14 cellular contexts compared by ENCODE assay signal in genomic region chr7:130152270-130153141, GRCh38. TPM values are rescaled to one million over a fixed set of nuclear protein-coding genes. Genes with fewer than 3 reads are reported as not detected.
DNase-seq lines count a peak whose midpoint lies in the region; ATAC-seq, FAIRE-seq and TF ChIP-seq lines count a peak whose summit lies in the region.
"Had no signal": no experiment of that assay in that cellular context is flagged by ENCODE, and none has a peak within 500 bp of the region (broad histone marks: within the 10 kb centered on the region; RNA-seq: fewer than 3 reads in every experiment).

No MANE protein-coding gene starts in this region.

- TF ChIP-seq CTCF in GM12878 (IDR thresholded peaks at IDR 0.05 in 2 of 3, conservative IDR thresholded peaks at IDR 0.05 in 1 of 3; ENCODE audit: control insufficient read depth in 2 of 3, extremely low read depth in 1 of 3, insufficient read depth in 1 of 3, low read depth in 3 of 3, low read length in 3 of 3) = no peak
- TF ChIP-seq CTCF in WTC11 (IDR thresholded peaks at IDR 0.05) = no peak

- H3K4me2 ChIP-seq in GM12878 (ENCODE audit: control insufficient read depth, insufficient read depth) = no peak overlapping the region

- TF ChIP-seq EP300 in GM12878 (IDR thresholded peaks at IDR 0.05; ENCODE audit: borderline replicate concordance in 1 of 2, control insufficient read depth in 1 of 2, low read depth in 2 of 2, low read length in 2 of 2) = no peak

- H3K36me3 Mint-ChIP-seq in WTC11 = peaks cover 7% of the 10 kb centered on the region; the same call in 1 of the 2 replicates

- H3K27ac ChIP-seq in GM12878 (ENCODE audit: control insufficient read depth, insufficient read depth) = no peak overlapping the region
- H3K27ac ChIP-seq: C4-2B had no signal

- H3K79me2 ChIP-seq in GM12878 (ENCODE audit: control insufficient read depth, insufficient read depth, low read length) = no peaks in the 10 kb centered on the region

- H3K27me3 Mint-ChIP-seq in stimulated activated naive CD8-positive, alpha-beta T cell treated with anti-CD3 and anti-CD28 coated beads, Interleukin-15, amount 100 ng/mL, for 72 hours = peaks cover 34% of the 10 kb centered on the region
- H3K27me3 Mint-ChIP-seq in WTC11 (ENCODE audit: low read depth) = no peaks in the 10 kb centered on the region
- H3K27me3 Mint-ChIP-seq: memory B cell had no signal

- peak in 1 of 2 donors; percentile 44 for DNase-seq in stimulated activated naive CD8-positive, alpha-beta T cell treated with anti-CD3 and anti-CD28 coated beads, Interleukin-15, amount 100 ng/mL, for 72 hours
- DNase-seq in stimulated activated naive CD8-positive, alpha-beta T cell treated with anti-CD3 and anti-CD28 coated beads, Interleukin-15, Interleukin-2, amounts not matched to agents 100 U/mL and 50 U/mL, for 24 hours = no peak
- no peak for DNase-seq in GM12878 (ENCODE audit: low read depth, low spot score)
- DNase-seq in left kidney (ENCODE audit: low read depth, low spot score) = peak; percentile 86
- DNase-seq in posterior cingulate gyrus = no peak
- DNase-seq in GF-D8 (lab: John Stamatoyannopoulos, UW) = no peak
- no peak for DNase-seq in WTC11 (ENCODE audit: low spot score)
- DNase-seq: NCI-H2171 treated with DMSO at 0.1 percent for 48 hours had no signal

- no peaks in the 10 kb centered on the region for H4K20me1 ChIP-seq in GM12878 (ENCODE audit: control insufficient read depth, insufficient read depth)

- CTCF ChIA-PET in GM12878 (lab: Yijun Ruan, JAX) = interaction anchor here (0.5 kb wide), 1 partner anchor 72 kb away, joined by 3 read pairs; no protein-coding TSS in a partner anchor
- CTCF ChIA-PET in WTC11 (lab: Charles Lee) = interaction anchor here (2.0 kb wide), 1 partner anchor 606 kb away, joined by 10 read pairs; no protein-coding TSS in a partner anchor

- intact Hi-C loops in GM12878 (cut with micrococcal nuclease; ENCODE audit: unreplicated experiment) = no loop called here
- intact Hi-C loops in posterior cingulate gyrus (cut with DNase I) = no loop called here

- H2AFZ ChIP-seq in GM12878 (ENCODE audit: control insufficient read depth, low read depth, low read length) = no peak overlapping the region

- no peak overlapping the region for H3K4me3 ChIP-seq in GM12878

- H3K9ac ChIP-seq in GM12878 (ENCODE audit: control insufficient read depth, insufficient read depth, low read length) = no peak overlapping the region

- SMC1A ChIA-PET in GM12878 (lab: Charles Lee; ENCODE audit: uncharacterized antibody, unreplicated experiment) = no interaction called here

- no peak overlapping the region for H3K27ac Mint-ChIP-seq in stimulated activated naive CD8-positive, alpha-beta T cell treated with anti-CD3 and anti-CD28 coated beads, Interleukin-15, amount 100 ng/mL, for 72 hours
- no peak overlapping the region for H3K27ac Mint-ChIP-seq in WTC11
- H3K27ac Mint-ChIP-seq: memory B cell had no signal

- ATAC-seq in stimulated activated naive CD8-positive, alpha-beta T cell treated with anti-CD3 and anti-CD28 coated beads, Interleukin-15, amount 100 ng/mL, for 72 hours = peak; percentile 41
- no peak for ATAC-seq in stimulated activated naive CD8-positive, alpha-beta T cell treated with anti-CD3 and anti-CD28 coated beads, Interleukin-15, Interleukin-2, amounts not matched to agents 100 U/mL and 50 U/mL, for 24 hours
- ATAC-seq in GM12878 = no peak
- no peak for ATAC-seq in GM21515 (IDR thresholded peaks at IDR 0.05; ENCODE audit: unreplicated experiment)
- no peak for ATAC-seq in WTC11

- no TSS peak for BruUV-seq in GM12878 (replicated peaks; lab: Mats Ljungman, UMichigan)

- peaks cover 30% of the 10 kb centered on the region for H3K4me1 ChIP-seq in GM12878 (ENCODE audit: control insufficient read depth, insufficient read depth, low read length)

- peaks cover 5% of the 10 kb centered on the region for H3K9me3 ChIP-seq in GM12878 (replicated peaks; ENCODE audit: control insufficient read depth, insufficient read depth, low read length)

- POLR2A ChIA-PET in GM12878 (lab: Charles Lee) = no interaction called here
- POLR2A ChIA-PET in WTC11 (lab: Charles Lee) = no interaction called here

- no peaks in the 10 kb centered on the region for H3K27me3 ChIP-seq in GM12878 (replicated peaks in 1 of 2; ENCODE audit: control insufficient read depth in 2 of 2, insufficient read depth in 2 of 2, low read length in 1 of 2)

- in situ Hi-C loops in GM12878 (cut with MboI) = no loop called here

- peaks cover 0 to 5% of the 10 kb centered on the region in 2 donors for H3K9me3 Mint-ChIP-seq in stimulated activated naive CD8-positive, alpha-beta T cell treated with anti-CD3 and anti-CD28 coated beads, Interleukin-15, amount 100 ng/mL, for 72 hours
- H3K9me3 Mint-ChIP-seq in WTC11 = 0 out of 2 replicates have a peak, but pooled peaks cover 3% of the 10 kb centered on the region
- H3K9me3 Mint-ChIP-seq: memory B cell had no signal

- no peak for TF ChIP-seq RAD21 in GM12878 (IDR thresholded peaks at IDR 0.05; ENCODE audit: insufficient read depth, low read depth, low read length)

- H3K4me1 Mint-ChIP-seq in stimulated activated naive CD8-positive, alpha-beta T cell treated with anti-CD3 and anti-CD28 coated beads, Interleukin-15, amount 100 ng/mL, for 72 hours = no peaks in the 10 kb centered on the region
- H3K4me1 Mint-ChIP-seq in WTC11 = peaks cover 7% of the 10 kb centered on the region

- H3K36me3 ChIP-seq in GM12878 (ENCODE audit: control insufficient read depth in 2 of 2, insufficient read depth in 2 of 2, low read length in 1 of 2) = no peaks in the 10 kb centered on the region; a peak in 1 of 4 replicates

- RAD21 ChIA-PET in GM12878 (lab: Charles Lee; ENCODE audit: unreplicated experiment) = no interaction called here

- no peak overlapping the region for H3K4me3 Mint-ChIP-seq in stimulated activated naive CD8-positive, alpha-beta T cell treated with anti-CD3 and anti-CD28 coated beads, Interleukin-15, amount 100 ng/mL, for 72 hours
- no peak overlapping the region for H3K4me3 Mint-ChIP-seq in WTC11
- H3K4me3 Mint-ChIP-seq: memory B cell had no signal

- 58% methylated on average over 16 of the region's 16 CpGs for WGBS in GM12878 (ENCODE audit: insufficient coverage, insufficient replicate concordance, low lambda C conversion rate, missing lambda C conversion rate)

- no peak for TF ChIP-seq POLR2A in GM12878 (IDR thresholded peaks at IDR 0.05; ENCODE audit: low read depth, low read length)

- FAIRE-seq in GM12878 (lab: Jason Lieb, UNC) = peak; percentile 66
- FAIRE-seq: G401.6 had no signal

TF ChIP-seq in WTC11, 78 proteins besides CTCF, POLR2A, EP300 and RAD21:
- TF ChIP-seq OVOL2 (CRISPR knock-in tag; IDR thresholded peaks at IDR 0.05; ENCODE audit: borderline replicate concordance) (no peak), ATF6 (CRISPR knock-in tag; IDR thresholded peaks at IDR 0.05) (no peak)

RNA-seq across cellular contexts. Expression of gene TMEM209, which starts 52.7 kb away (rescaled TPM):
- total RNA-seq in GM12878 (2013; cell fraction: nucleolus; rRNA removed) = 63.2 and 64.0 TPM in 2 replicates
- total RNA-seq in GM12878 (2014; rRNA removed) = 22.1 and 24.6 TPM in 2 replicates
- total RNA-seq in GM12878 (2014; rRNA removed; fragmentation: Illumina TruSeq; extraction: Trizol) = 35.9 and 37.7 TPM in 2 replicates
- total RNA-seq in GM12878 (2021) = 36.6 and 36.7 TPM in 2 replicates
- 18.6 TPM for polyA plus RNA-seq in GM12878 (2011; ENCODE audit: low read depth)
- 41.2 and 43.4 TPM in 2 replicates for polyA plus RNA-seq in GM12878 (2011; rRNA removed)
- 31.2 and 36.6 TPM in 2 replicates for polyA plus RNA-seq in GM12878 (2011; cell fraction: cytosol; rRNA removed)
- polyA plus RNA-seq in GM12878 (2011; cell fraction: nucleus; rRNA removed) = 18.8 and 21.4 TPM in 2 replicates
- polyA plus RNA-seq in GM12878 (2012) = 13.4 and 21.7 TPM in 2 replicates
- 35.0 and 48.6 TPM in 2 replicates for polyA plus RNA-seq in GM12878 (2014; fragmentation: Illumina TruSeq; extraction: Trizol)
- polyA plus RNA-seq in GM12878 (2014; fragmentation: Nextera tagmentation; extraction: Ambion mirVana) = 10 to 100 TPM; 22.2 to 38.2 TPM
- polyA plus RNA-seq in GM12878 (2014; rRNA removed) = 20.6 and 22.7 TPM in 2 replicates
- 10 to 100 TPM; 33.8 to 35.3 TPM for polyA plus RNA-seq in GM12878 (2016; fragmentation: Nextera tagmentation; extraction: Ambion mirVana)
- 91.2 and 99.8 TPM in 2 replicates for polyA minus RNA-seq in GM12878 (2011; rRNA and poly(A)+ RNA removed)
- 24.1 and 27.6 TPM in 2 replicates for polyA minus RNA-seq in GM12878 (2011; cell fraction: cytosol; rRNA and poly(A)+ RNA removed)
- polyA minus RNA-seq in GM12878 (2011; cell fraction: nucleus; rRNA and poly(A)+ RNA removed) = 23.9 and 40.3 TPM in 2 replicates
- 21.0 to 25.8 TPM (median 23.5 TPM) in 3 replicates for total RNA-seq in WTC11 (2021)

RNA-seq across cellular contexts. Expression of gene SSMEM1, which starts 55.2 kb away (rescaled TPM):
- not detected in 2 replicates for total RNA-seq in GM12878 (2013; cell fraction: nucleolus; rRNA removed)
- not detected in 2 replicates for total RNA-seq in GM12878 (2014; rRNA removed)
- total RNA-seq in GM12878 (2014; rRNA removed; fragmentation: Illumina TruSeq; extraction: Trizol) = not detected in 2 replicates
- not detected in 2 replicates for total RNA-seq in GM12878 (2021)
- polyA plus RNA-seq in GM12878 (2011; ENCODE audit: low read depth) = not detected
- not detected in 2 replicates for polyA plus RNA-seq in GM12878 (2011; rRNA removed)
- not detected in 2 replicates for polyA plus RNA-seq in GM12878 (2011; cell fraction: cytosol; rRNA removed)
- not detected in 2 replicates for polyA plus RNA-seq in GM12878 (2011; cell fraction: nucleus; rRNA removed)
- polyA plus RNA-seq in GM12878 (2012) = not detected in 2 replicates
- polyA plus RNA-seq in GM12878 (2014; fragmentation: Illumina TruSeq; extraction: Trizol) = not detected in 2 replicates
- not detected for polyA plus RNA-seq in GM12878 (2014; fragmentation: Nextera tagmentation; extraction: Ambion mirVana)
- not detected in 2 replicates for polyA plus RNA-seq in GM12878 (2014; rRNA removed)
- not detected for polyA plus RNA-seq in GM12878 (2016; fragmentation: Nextera tagmentation; extraction: Ambion mirVana)
- not detected in 2 replicates for polyA minus RNA-seq in GM12878 (2011; rRNA and poly(A)+ RNA removed)
- not detected in 2 replicates for polyA minus RNA-seq in GM12878 (2011; cell fraction: cytosol; rRNA and poly(A)+ RNA removed)
- polyA minus RNA-seq in GM12878 (2011; cell fraction: nucleus; rRNA and poly(A)+ RNA removed) = not detected in 2 replicates
- not detected in 3 replicates for total RNA-seq in WTC11 (2021)
- total RNA-seq: epithelial cell of proximal tubule, pulmonary artery endothelial cell had no signal
